In the genomic region with DNA sequence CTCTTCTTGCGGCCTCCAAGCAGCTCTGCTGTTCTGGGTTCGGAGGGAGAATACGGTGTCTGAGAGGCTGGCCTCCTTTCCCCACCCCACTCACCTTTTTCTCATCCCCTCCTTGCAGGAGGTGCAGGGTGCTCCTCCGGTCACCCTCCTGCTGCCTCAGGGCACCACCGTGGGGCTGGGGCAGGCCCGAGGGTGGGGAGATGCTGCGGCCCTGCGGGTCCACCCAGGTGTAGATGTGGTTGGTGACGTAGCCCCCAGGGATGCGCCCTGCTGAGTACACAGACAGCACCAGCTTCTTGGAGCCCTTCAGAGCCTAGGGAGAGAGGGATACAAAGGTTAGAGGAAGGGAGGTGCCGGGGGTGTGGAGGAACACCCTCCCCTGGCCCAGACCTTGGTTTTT, we compare ENCODE assay signal across 22 cellular contexts.
"Had no signal": no experiment of that assay in that cellular context is flagged by ENCODE, and none has a peak within 500 bp of the region (broad histone marks: within the 10 kb centered on the region; RNA-seq: fewer than 3 reads in every experiment).

No MANE protein-coding gene starts in this region.

- DNase-seq: dermis blood vessel endothelial cell; dorsolateral prefrontal cortex; effector CD4-positive, alpha-beta T cell; effector memory CD4-positive, alpha-beta T cell; foreskin keratinocyte; heart left ventricle; hypothalamus; immature natural killer cell; islet precursor cell; kidney; kidney glomerular epithelial cell; left colon; left ventricle myocardium inferior; lower lobe of right lung; mesenchymal stem cell; mucosa of descending colon; naive B cell had no signal

- H3K4me3 ChIP-seq: coronary artery, dorsolateral prefrontal cortex, esophagus muscularis mucosa, gastroesophageal sphincter, heart left ventricle, hepatocyte, left ventricle myocardium inferior, lower lobe of right lung, mucosa of descending colon had no signal

- ATAC-seq: foreskin keratinocyte, gastroesophageal sphincter, heart left ventricle, left colon, left lobe of liver, lower lobe of right lung, mucosa of descending colon had no signal

- H3K27me3 ChIP-seq: dorsolateral prefrontal cortex, esophagus muscularis mucosa, gastroesophageal sphincter, hepatocyte had no signal

- H3K36me3 ChIP-seq: heart left ventricle, left ventricle myocardium inferior, lower lobe of right lung had no signal

- H3K4me1 ChIP-seq: foreskin keratinocyte, gastroesophageal sphincter, left ventricle myocardium inferior, lower lobe of right lung had no signal

- H3K27ac ChIP-seq: coronary artery, esophagus muscularis mucosa, foreskin keratinocyte, gastroesophageal sphincter, heart left ventricle, hepatocyte, left ventricle myocardium inferior, lower lobe of right lung had no signal

- H3K9me3 ChIP-seq: esophagus muscularis mucosa, gastroesophageal sphincter, heart left ventricle, left ventricle myocardium inferior, lower lobe of right lung, mucosa of descending colon had no signal
